In genomic region chr7:152959610-152960009, GRCh38 we compare ENCODE assay signal across 18 cellular contexts.
"Had no signal": no experiment of that assay in that cellular context is flagged by ENCODE, and none has a peak within 500 bp of the region (broad histone marks: within the 10 kb centered on the region; RNA-seq: fewer than 3 reads in every experiment).

No MANE protein-coding gene starts in this region.

- H3K4me1 ChIP-seq: tibial artery, vagina had no signal

- H3K4me3 ChIP-seq: coronary artery, skin epidermis, tibial artery, vagina had no signal

- H3K27ac ChIP-seq: coronary artery, skin epidermis, tibial artery, vagina had no signal

- H3K27me3 ChIP-seq: tibial artery, vagina had no signal

- H3K36me3 ChIP-seq: tibial artery, vagina had no signal

- ATAC-seq: activated CD8-positive, alpha-beta T cell treated with anti-CD3 and anti-CD28 coated beads for 36 hours; natural killer cell treated with Interleukin-12 subunit alpha and Interleukin-12 subunit beta and Interleukin-15 and Interleukin-18, amount 100 ng/mL, for 72 hours had no signal

- DNase-seq: activated CD4-positive, alpha-beta T cell treated with anti-CD3 and anti-CD28 coated beads for 48 hours; activated CD8-positive, alpha-beta T cell treated with anti-CD3 and anti-CD28 coated beads for 36 hours; activated gamma-delta T cell treated with Interleukin-2 at 50 U/mL for 16 hours; activated naive CD8-positive, alpha-beta T cell treated with anti-CD3 and anti-CD28 coated beads, Interleukin-2, amount 10 ng/mL, durations not matched to agents 7 days and 5 days; activated T-cell treated with anti-CD3 and anti-CD28 coated beads, Interleukin-2, amount 50 U/mL, for 48 hours; central memory CD4-positive, alpha-beta T cell; effector CD4-positive, alpha-beta T cell; foreskin fibroblast; glutamatergic neuron; occipital lobe; stimulated activated CD4-positive, alpha-beta T cell treated with anti-CD3 and anti-CD28 coated beads, Interleukin-15, amount 100 ng/mL, for 24 hours; stimulated activated CD4-positive, alpha-beta T cell treated with anti-CD3 and anti-CD28 coated beads, Interleukin-4, amount 100 ng/mL, for 1 hour; stimulated activated naive CD4-positive, alpha-beta T cell; tibial artery had no signal
